In genomic region chr10:133075346-133076137, GRCh38 we compare ENCODE assay signal across 23 cellular contexts. TPM values are rescaled to one million over a fixed set of nuclear protein-coding genes. Genes with fewer than 3 reads are reported as not detected.
DNase-seq lines count a peak whose midpoint lies in the region; ATAC-seq, FAIRE-seq and TF ChIP-seq lines count a peak whose summit lies in the region.
"Had no signal": no experiment of that assay in that cellular context is flagged by ENCODE, and none has a peak within 500 bp of the region (broad histone marks: within the 10 kb centered on the region; RNA-seq: fewer than 3 reads in every experiment).

No MANE protein-coding gene starts in this region.

- H3K4me2 ChIP-seq in A549, result no peak overlapping the region
- H3K4me2 ChIP-seq in BLaER1 treated with 17β-estradiol and CSF1 and Interleukin-3, amounts not matched to agents 10 nM and 100 nM, result peak overlapping the region in 9 of 11 experiments; percentile 5 to 59 (median 38); a peak in 11 of 22 replicates
- H3K4me2 ChIP-seq in H1 (ENCODE audit: insufficient read depth in 1 of 2, low read depth in 2 of 2, low read length in 2 of 2), result no peak overlapping the region

- 64% methylated on average over 19 of the region's 25 CpGs for WGBS in A549 (ENCODE audit: missing lambda C conversion rate)
- WGBS in H1 (ENCODE audit: extremely low coverage in 1 of 2, insufficient coverage in 1 of 2, insufficient read length in 1 of 2, insufficient replicate concordance in 2 of 2, low coverage in 1 of 2, low lambda C conversion rate in 2 of 2, missing lambda C conversion rate in 1 of 2), 2 experiments, result 89% methylated on average over 25 of the region's 25 CpGs; no CpG with 5 or more reads in 1 of the 2 experiments
- 80% methylated on average over 15 to 25 of the region's 25 CpGs for WGBS in upper lobe of left lung, 2 donors

- H3K79me2 ChIP-seq in H1 (ENCODE audit: control insufficient read depth in 1 of 2, insufficient read depth in 2 of 2, low read length in 2 of 2), result no peaks in the 10 kb centered on the region

- TF ChIP-seq CTCF in A549 (IDR thresholded peaks at IDR 0.05) (no peak), H1 (IDR thresholded peaks at IDR 0.05; ENCODE audit: control extremely low read depth in 1 of 3, insufficient read depth in 1 of 3, low read depth in 1 of 3, low read length in 3 of 3) (no peak), upper lobe of left lung (IDR thresholded peaks at IDR 0.05) (no peak)

- H2BK12ac ChIP-seq in H1 (ENCODE audit: low read depth, low read length), result no peak overlapping the region

- DNase-seq in A549 (ENCODE audit: low read depth in 1 of 2, low spot score in 1 of 2) (no peak), H1 (ENCODE audit: low read depth in 1 of 2, low spot score in 2 of 2) (no peak), upper lobe of left lung (peak in 1 of 2 donors; percentile 75), HT-29 (ENCODE audit: low spot score) (no peak), NCI-H2029 (lab: John Stamatoyannopoulos, UW) (no peak), left ventricle myocardium superior (no peak)
- DNase-seq: 8988T; Calu3; CD4-positive, alpha-beta memory T cell; COR-L47; DMS53; DMS79 treated with DMSO at 0.1 percent for 48 hours; GF-D8; GOT3; H7; HCEC 1CT had no signal

- no peak overlapping the region for H3K4me3 ChIP-seq in A549
- no peak overlapping the region for H3K4me3 ChIP-seq in BLaER1 treated with 17β-estradiol and CSF1 and Interleukin-3, amounts not matched to agents 10 nM and 100 nM
- H3K4me3 ChIP-seq in H1 (ENCODE audit: extremely low read depth in 1 of 4, insufficient read depth in 2 of 4, low read depth in 3 of 4, low read length in 4 of 4), result no peak overlapping the region
- no peak overlapping the region for H3K4me3 ChIP-seq in upper lobe of left lung

- no peak overlapping the region for H3K4ac ChIP-seq in H1 (replicated peaks; ENCODE audit: insufficient read length, low read depth, low read length)

- H3K18ac ChIP-seq in H1 (ENCODE audit: extremely low read depth, low read length), result no peak overlapping the region

- H3K23ac ChIP-seq in H1 (ENCODE audit: insufficient read length), result no peak overlapping the region

- TF ChIP-seq EP300 in A549 (IDR thresholded peaks at IDR 0.05) (no peak), H1 (IDR thresholded peaks at IDR 0.05; ENCODE audit: borderline replicate concordance in 1 of 2, low read depth in 2 of 2, low read length in 2 of 2) (no peak), upper lobe of left lung (IDR thresholded peaks at IDR 0.05) (no peak)

- H3K27ac ChIP-seq in A549, result no peak overlapping the region
- H3K27ac ChIP-seq in BLaER1 treated with 17β-estradiol and CSF1 and Interleukin-3, amounts not matched to agents 10 nM and 100 nM, result no peak overlapping the region
- no peak overlapping the region for H3K27ac ChIP-seq in H1 (ENCODE audit: low read depth, low read length)
- H3K27ac ChIP-seq in upper lobe of left lung, result no peak overlapping the region

- ATAC-seq in A549 (no peak), upper lobe of left lung (ENCODE audit: low FRiP score in 2 of 2) (peak; percentile 3 to 12), left ventricle myocardium superior (no peak)

- H3K9me3 ChIP-seq in A549 (no peaks in the 10 kb centered on the region), H1 (ENCODE audit: insufficient read depth in 2 of 2, low read depth in 1 of 2, low read length in 1 of 2) (peaks cover 0 to 6% of the 10 kb centered on the region in 2 experiments; a peak in 1 of 4 replicates), upper lobe of left lung (no peaks in the 10 kb centered on the region)
- peaks cover 0 to 7% (median 0%) of the 10 kb centered on the region in 11 experiments; a peak in 1 of 22 replicates for H3K9me3 ChIP-seq in BLaER1 treated with 17β-estradiol and CSF1 and Interleukin-3, amounts not matched to agents 10 nM and 100 nM (replicated peaks in 1 of 11)

- peak overlapping the region; percentile 79; the same call in 1 of the 2 replicates for H4K8ac ChIP-seq in H1 (ENCODE audit: extremely low read depth, insufficient read depth, low read length)

- no peaks in the 10 kb centered on the region for H3K79me1 ChIP-seq in H1 (ENCODE audit: low read depth, low read length)

- no peaks in the 10 kb centered on the region for H3K36me3 ChIP-seq in BLaER1 treated with 17β-estradiol and CSF1 and Interleukin-3, amounts not matched to agents 10 nM and 100 nM
- H3K36me3 ChIP-seq in H1 (ENCODE audit: control insufficient read depth in 2 of 4, insufficient read depth in 4 of 4, low read length in 3 of 4), result no peaks in the 10 kb centered on the region
- H3K36me3 ChIP-seq in upper lobe of left lung, result no peaks in the 10 kb centered on the region

- no peak overlapping the region for H2BK15ac ChIP-seq in H1 (ENCODE audit: low read length)

- no peak overlapping the region for H2AFZ ChIP-seq in H1 (ENCODE audit: low read length)

- no peak for TF ChIP-seq RAD21 in A549 (conservative IDR thresholded peaks at IDR 0.05 in 1 of 2, IDR thresholded peaks at IDR 0.05 in 1 of 2)
- no peak for TF ChIP-seq RAD21 in H1 (IDR thresholded peaks at IDR 0.05 in 1 of 2, conservative IDR thresholded peaks at IDR 0.05 in 1 of 2; ENCODE audit: low read depth in 2 of 2, low read length in 2 of 2)

- intact Hi-C loops in left ventricle myocardium superior (cut with micrococcal nuclease), result no loop called here

- no peaks in the 10 kb centered on the region for H3K4me1 ChIP-seq in A549
- peaks cover 17 to 37% (median 30%) of the 10 kb centered on the region in 10 experiments for H3K4me1 ChIP-seq in BLaER1 treated with 17β-estradiol and CSF1 and Interleukin-3, amounts not matched to agents 10 nM and 100 nM
- H3K4me1 ChIP-seq in H1 (replicated peaks in 1 of 4; ENCODE audit: control insufficient read depth in 3 of 4, insufficient read depth in 4 of 4, low read length in 3 of 4), result peaks cover 0 to 6% (median 0%) of the 10 kb centered on the region in 4 experiments; a peak in 3 of 7 replicates
- H3K4me1 ChIP-seq in upper lobe of left lung, result no peaks in the 10 kb centered on the region

- no peak overlapping the region for H3K56ac ChIP-seq in H1 (replicated peaks; ENCODE audit: insufficient read length, low read depth, low read length)

- H2BK20ac ChIP-seq in H1 (ENCODE audit: low read length), result no peak overlapping the region

- POLR2A ChIA-PET in A549 (lab: Yijun Ruan, JAX), result no interaction called here
- POLR2A ChIA-PET in H1 (lab: Charles Lee; ENCODE audit: partially characterized antibody), result no interaction called here

- H3K9ac ChIP-seq in BLaER1 treated with 17β-estradiol and CSF1 and Interleukin-3, amounts not matched to agents 10 nM and 100 nM, result no peak overlapping the region
- H3K9ac ChIP-seq in H1 (replicated peaks in 1 of 4; ENCODE audit: extremely low read depth in 1 of 4, low read depth in 3 of 4, low read length in 3 of 4), result no peak overlapping the region

- no peaks in the 10 kb centered on the region for H3K23me2 ChIP-seq in H1 (ENCODE audit: low read depth, low read length)

- no peak overlapping the region for H2BK120ac ChIP-seq in H1 (replicated peaks; ENCODE audit: low read depth, low read length)

- TF ChIP-seq POLR2A in A549 (IDR thresholded peaks at IDR 0.05; ENCODE audit: low read length) (no peak), H1 (IDR thresholded peaks at IDR 0.05; ENCODE audit: control extremely low read depth in 1 of 2, low read depth in 2 of 2, low read length in 2 of 2) (no peak), upper lobe of left lung (IDR thresholded peaks at IDR 0.05) (no peak)

- no peak overlapping the region for H4K91ac ChIP-seq in H1 (replicated peaks; ENCODE audit: insufficient read length, low read length)

- FAIRE-seq in A549 (lab: Jason Lieb, UNC) (no peak), H1 (lab: Jason Lieb, UNC) (no peak)
- FAIRE-seq: GM12891, GM18507 had no signal

- peaks cover 0 to 18% (median 0%) of the 10 kb centered on the region in 11 experiments; a peak in 4 of 22 replicates for H3K27me3 ChIP-seq in BLaER1 treated with 17β-estradiol and CSF1 and Interleukin-3, amounts not matched to agents 10 nM and 100 nM
- no peaks in the 10 kb centered on the region for H3K27me3 ChIP-seq in H1 (replicated peaks in 1 of 4; ENCODE audit: control insufficient read depth in 3 of 4, extremely low read depth in 1 of 4, insufficient read depth in 3 of 4, low read length in 3 of 4)
- H3K27me3 ChIP-seq in upper lobe of left lung, result no peaks in the 10 kb centered on the region

- no peak overlapping the region for H2AK5ac ChIP-seq in H1 (ENCODE audit: low read depth, low read length)

- CTCF ChIA-PET in A549 (lab: Yijun Ruan, JAX), result no interaction called here
- CTCF ChIA-PET in H1 (lab: Charles Lee; ENCODE audit: partially characterized antibody), result no interaction called here

- H4K20me1 ChIP-seq in BLaER1 treated with 17β-estradiol and CSF1 and Interleukin-3, amounts not matched to agents 10 nM and 100 nM, result peaks cover 0 to 46% (median 0%) of the 10 kb centered on the region in 11 experiments; a peak in 7 of 22 replicates
- peaks cover 0 to 3% of the 10 kb centered on the region in 2 experiments for H4K20me1 ChIP-seq in H1 (replicated peaks in 1 of 2; ENCODE audit: control insufficient read depth in 1 of 2, insufficient read depth in 2 of 2, low read length in 2 of 2)

- H2BK5ac ChIP-seq in H1 (ENCODE audit: low read depth, low read length), result no peak overlapping the region

- no peak overlapping the region for H4K5ac ChIP-seq in H1 (ENCODE audit: insufficient read length, low read depth, low read length)

- no peak overlapping the region for H3K14ac ChIP-seq in H1 (ENCODE audit: insufficient read length)

TF ChIP-seq in A549, 52 proteins besides CTCF, POLR2A, EP300 and RAD21 (continues in another document):
- TF ChIP-seq HEYL (CRISPR knock-in tag; IDR thresholded peaks at IDR 0.05), result no peak

TF ChIP-seq in H1, 55 proteins besides CTCF, POLR2A, EP300 and RAD21 (continues in another document):
- TF ChIP-seq SRF (IDR thresholded peaks at IDR 0.05; ENCODE audit: low read depth, low read length), result no peak

RNA-seq across cellular contexts. Expression of gene ADGRA1, which starts 12.2 kb away (rescaled TPM):
- not detected in 2 replicates for polyA plus RNA-seq in A549 (2011; rRNA removed)
- not detected in 2 replicates for polyA plus RNA-seq in A549 (2012; cell fraction: cytosol; rRNA removed)
- polyA plus RNA-seq in A549 (2012; cell fraction: nucleus; rRNA removed), result 0.02 TPM in 1 of 2 replicates, not detected in the other
- polyA plus RNA-seq in A549 (2017; fragmentation: RNase III; extraction: RNeasy Plus Mini Kit Qiagen cat#74134 plus additional on column Dnase treatment), result 0.03 TPM in 1 of 3 replicates, not detected in the others
- polyA minus RNA-seq in A549 (2011; rRNA and poly(A)+ RNA removed), result not detected in 2 replicates
- 0.08 and 0.17 TPM in 2 replicates for total RNA-seq in H1 (2021; fragmentation: NEBNext Ultra II Directional; extraction: Animal tissue kit (Norgen Biotek cat#: 25700))
- 0.21 and 0.24 TPM in 2 replicates for polyA plus RNA-seq in H1 (2011; rRNA removed)
- 0.18 TPM for polyA plus RNA-seq in H1 (2011; cell fraction: cytosol; rRNA removed)
- 0.19 TPM for polyA plus RNA-seq in H1 (2011; cell fraction: nucleus; rRNA removed)
- 0.14 to 0.27 TPM (median 0.23 TPM) in 4 replicates for polyA plus RNA-seq in H1 (2012, experiment 1 of 2)
- 0.13 TPM for polyA plus RNA-seq in H1 (2012, experiment 2 of 2)
- polyA plus RNA-seq in H1 (2013, experiment 1 of 2), result 0.06 TPM
- polyA plus RNA-seq in H1 (2013, experiment 2 of 2), result 0.09 TPM
- 0.07 and 0.09 TPM in 2 replicates for polyA minus RNA-seq in H1 (2011; rRNA and poly(A)+ RNA removed)
- polyA minus RNA-seq in H1 (2011; cell fraction: cytosol; rRNA and poly(A)+ RNA removed), result 0.59 TPM
- polyA minus RNA-seq in H1 (2011; cell fraction: nucleus; rRNA and poly(A)+ RNA removed), result 0.30 TPM
- total RNA-seq in upper lobe of left lung, result 1 to 10 TPM in 1 of 6 donors, under 1 TPM in 4, not detected in 1; 0.30 to 1.0 (median 0.39) TPM
- total RNA-seq in HT-29 (2014; rRNA removed; shearing (Covaris generic)), result not detected in 2 replicates
- not detected for total RNA-seq in left ventricle myocardium superior
- total RNA-seq: Calu3; CD4-positive, alpha-beta memory T cell; Daoy; G401 had no signal
- polyA plus RNA-seq: BJ; CD14-positive monocyte; CD4-positive, alpha-beta memory T cell had no signal

Comparison
In these comparisons a context has a peak if more than half of its experiments do, and no peak if none do; other contexts are left out.
1. ATAC-seq: peak in upper lobe of left lung (2 of 2); none in A549 (0 of 2) and left ventricle myocardium superior (single experiment).
2. H3K4me2 ChIP-seq: peak in BLaER1 treated with 17β-estradiol and CSF1 and Interleukin-3, amounts not matched to agents 10 nM and 100 nM (9 of 11); none in A549 (single experiment) and H1 (0 of 2).
3. Of the 18 proteins assayed by ChIP-seq in both H1 and A549: peak only in H1: none; only in A549: MAFK; in both: none; in neither: 17.